Comparison of ENCODE assay signal across 8 cellular contexts in the genomic region with DNA sequence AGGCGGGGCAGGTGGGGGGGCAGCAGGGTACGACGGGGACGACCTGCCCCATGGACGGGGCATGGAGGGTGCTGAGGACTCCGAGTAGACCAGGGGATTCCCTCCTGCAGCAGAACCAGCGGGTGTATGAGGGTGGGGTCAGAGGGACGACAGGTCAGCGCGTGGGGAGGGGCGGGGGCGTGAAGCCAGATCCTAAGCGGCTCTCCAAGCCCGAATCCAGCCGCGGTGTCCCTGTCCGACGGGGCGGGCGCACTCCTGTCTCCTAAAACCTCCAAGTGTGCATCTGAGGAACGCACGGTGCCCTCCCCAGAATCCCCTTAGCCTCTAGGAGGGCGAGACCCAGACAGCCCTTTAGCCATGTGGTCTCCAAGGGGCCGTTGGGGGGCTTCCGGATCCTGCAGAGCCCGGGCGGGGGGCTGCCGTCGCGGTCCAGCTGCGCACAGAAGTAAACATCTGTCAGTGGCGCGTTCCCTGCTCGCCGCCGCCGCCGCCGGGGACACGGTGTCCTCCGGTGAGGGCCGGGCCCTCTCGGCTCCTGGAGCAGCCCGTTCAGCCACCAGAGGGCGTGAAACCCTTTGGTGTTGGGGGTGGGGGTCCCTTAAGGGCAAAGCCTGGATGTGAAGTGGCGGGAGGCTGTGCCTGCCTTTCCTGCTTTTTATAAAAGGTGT. TPM values are rescaled to one million over a fixed set of nuclear protein-coding genes. Genes with fewer than 3 reads are reported as not detected.
DNase-seq lines count a peak whose midpoint lies in the region; ATAC-seq, FAIRE-seq and TF ChIP-seq lines count a peak whose summit lies in the region.

No MANE protein-coding gene starts in this region.

- H3K36me3 Mint-ChIP-seq in activated CD4-positive, alpha-beta T cell treated with anti-CD3 and anti-CD28 coated beads, Interleukin-2, amount 10 ng/mL, durations not matched to agents 7 days and 5 days (ENCODE audit: low read depth) = no peaks in the 10 kb centered on the region

- CTCF ChIA-PET in A673 (lab: Charles Lee) (no interaction called here), H1 (lab: Charles Lee; ENCODE audit: partially characterized antibody) (interaction anchor here (1.0 to 4.5 kb wide), 4 partner anchors 17 to 217 kb away, joined by 3 to 32 read pairs (median 5); no protein-coding TSS in a partner anchor)
- CTCF ChIA-PET in activated CD4-positive, alpha-beta T cell treated with anti-CD3 and anti-CD28 coated beads, Interleukin-2, amount 10 ng/mL, durations not matched to agents 7 days and 5 days (lab: Charles Lee) = no interaction called here

- H3K4me1 ChIP-seq in A673 (ENCODE audit: insufficient read depth, low read length, poor library complexity, severe bottlenecking) (peaks cover 34% of the 10 kb centered on the region), H1 (replicated peaks in 1 of 4; ENCODE audit: control insufficient read depth in 3 of 4, insufficient read depth in 4 of 4, low read length in 3 of 4) (peaks cover 0 to 18% (median 10%) of the 10 kb centered on the region in 4 experiments; a peak in 5 of 7 replicates), upper lobe of right lung (peaks cover 16% of the 10 kb centered on the region)

- TF ChIP-seq CTCF in A673 (conservative IDR thresholded peaks at IDR 0.05; ENCODE audit: low read depth, low read length) = peak; percentile 81
- TF ChIP-seq CTCF in H1 (IDR thresholded peaks at IDR 0.05; ENCODE audit: control extremely low read depth in 1 of 3, insufficient read depth in 1 of 3, low read depth in 1 of 3, low read length in 3 of 3) = peak; percentile 85 to 89 (median 88)
- peak; percentile 62 for TF ChIP-seq CTCF in upper lobe of right lung (IDR thresholded peaks at IDR 0.05)

- no peak overlapping the region for H3K9ac ChIP-seq in H1 (replicated peaks in 1 of 4; ENCODE audit: extremely low read depth in 1 of 4, low read depth in 3 of 4, low read length in 3 of 4)

- no peak overlapping the region for H2BK20ac ChIP-seq in H1 (ENCODE audit: low read length)

- H3K23ac ChIP-seq in H1 (ENCODE audit: insufficient read length) = no peak overlapping the region

- H3K18ac ChIP-seq in H1 (ENCODE audit: extremely low read depth, low read length) = no peak overlapping the region

- H3K4me3 ChIP-seq in A673 (ENCODE audit: low read depth, low read length, poor library complexity, severe bottlenecking) (peak overlapping the region; percentile 47), H1 (ENCODE audit: extremely low read depth in 1 of 4, insufficient read depth in 2 of 4, low read depth in 3 of 4, low read length in 4 of 4) (peak overlapping the region; percentile 31 to 58 (median 34)), upper lobe of right lung (peak overlapping the region; percentile 35)

- peaks cover 37% of the 10 kb centered on the region for H3K27me3 Mint-ChIP-seq in activated CD4-positive, alpha-beta T cell treated with anti-CD3 and anti-CD28 coated beads, Interleukin-2, amount 10 ng/mL, durations not matched to agents 7 days and 5 days

- peak in 1 of 2 experiments; percentile 75; a peak in 1 of 3 replicates for TF ChIP-seq EP300 in H1 (IDR thresholded peaks at IDR 0.05; ENCODE audit: borderline replicate concordance in 1 of 2, low read depth in 2 of 2, low read length in 2 of 2)

- intact Hi-C loops in A673 (cut with micrococcal nuclease; ENCODE audit: unreplicated experiment) = loop anchor here (2.0 kb wide), 2 partner anchors 87 to 217 kb away; no protein-coding TSS in a partner anchor
- intact Hi-C loops in upper lobe of right lung (cut with DNase I) = no loop called here

- no peak overlapping the region for H3K14ac ChIP-seq in H1 (ENCODE audit: insufficient read length)

- peaks cover 4% of the 10 kb centered on the region; the same call in 1 of the 2 replicates for H3K79me1 ChIP-seq in H1 (ENCODE audit: low read depth, low read length)

- TF ChIP-seq POLR2A in GM12891 (IDR thresholded peaks at IDR 0.05; ENCODE audit: low read depth, low read length) (no peak), H1 (IDR thresholded peaks at IDR 0.05; ENCODE audit: control extremely low read depth in 1 of 2, low read depth in 2 of 2, low read length in 2 of 2) (no peak)

- peaks cover 7% of the 10 kb centered on the region for H3K23me2 ChIP-seq in H1 (ENCODE audit: low read depth, low read length)

- no peak overlapping the region for H3K56ac ChIP-seq in H1 (replicated peaks; ENCODE audit: insufficient read length, low read depth, low read length)

- no peak overlapping the region for H3K27ac Mint-ChIP-seq in activated CD4-positive, alpha-beta T cell treated with anti-CD3 and anti-CD28 coated beads, Interleukin-2, amount 10 ng/mL, durations not matched to agents 7 days and 5 days

- 5% methylated on average over 38 of the region's 46 CpGs; no CpG with 5 or more reads in 1 of the 2 experiments for WGBS in H1 (ENCODE audit: extremely low coverage in 1 of 2, insufficient coverage in 1 of 2, insufficient read length in 1 of 2, insufficient replicate concordance in 2 of 2, low coverage in 1 of 2, low lambda C conversion rate in 2 of 2, missing lambda C conversion rate in 1 of 2), 2 experiments

- no peak overlapping the region for H4K5ac ChIP-seq in H1 (ENCODE audit: insufficient read length, low read depth, low read length)

- FAIRE-seq in GM12891 (lab: Jason Lieb, UNC) (no peak), H1 (lab: Jason Lieb, UNC) (no peak)

- no peak overlapping the region for H2BK12ac ChIP-seq in H1 (ENCODE audit: low read depth, low read length)

- peak overlapping the region; percentile 41 for H3K4me3 Mint-ChIP-seq in activated CD4-positive, alpha-beta T cell treated with anti-CD3 and anti-CD28 coated beads, Interleukin-2, amount 10 ng/mL, durations not matched to agents 7 days and 5 days

- H2BK5ac ChIP-seq in H1 (ENCODE audit: low read depth, low read length) = no peak overlapping the region

- no peaks in the 10 kb centered on the region for H3K9me3 ChIP-seq in A673 (ENCODE audit: low read depth, low read length, poor library complexity, severe bottlenecking)
- no peaks in the 10 kb centered on the region for H3K9me3 ChIP-seq in H1 (ENCODE audit: insufficient read depth in 2 of 2, low read depth in 1 of 2, low read length in 1 of 2)
- H3K9me3 ChIP-seq in upper lobe of right lung = no peaks in the 10 kb centered on the region

- no peaks in the 10 kb centered on the region for H3K9me3 Mint-ChIP-seq in activated CD4-positive, alpha-beta T cell treated with anti-CD3 and anti-CD28 coated beads, Interleukin-2, amount 10 ng/mL, durations not matched to agents 7 days and 5 days

- no peak overlapping the region for H3K27ac ChIP-seq in A673 (ENCODE audit: low read depth, low read length, poor library complexity, severe bottlenecking)
- H3K27ac ChIP-seq in H1 (ENCODE audit: low read depth, low read length) = no peak overlapping the region
- no peak overlapping the region for H3K27ac ChIP-seq in upper lobe of right lung

- peaks cover 24% of the 10 kb centered on the region for H3K4me1 Mint-ChIP-seq in activated CD4-positive, alpha-beta T cell treated with anti-CD3 and anti-CD28 coated beads, Interleukin-2, amount 10 ng/mL, durations not matched to agents 7 days and 5 days

- peak; percentile 70 for ATAC-seq in upper lobe of right lung
- ATAC-seq in HG03521 (IDR thresholded peaks at IDR 0.05; ENCODE audit: unreplicated experiment) = no peak

- peak; percentile 69 to 77 for TF ChIP-seq RAD21 in H1 (IDR thresholded peaks at IDR 0.05 in 1 of 2, conservative IDR thresholded peaks at IDR 0.05 in 1 of 2; ENCODE audit: low read depth in 2 of 2, low read length in 2 of 2)

- no peak overlapping the region for H2BK15ac ChIP-seq in H1 (ENCODE audit: low read length)

- no peak overlapping the region for H2AFZ ChIP-seq in H1 (ENCODE audit: low read length)

- peaks cover 0 to 6% of the 10 kb centered on the region in 2 experiments for H4K20me1 ChIP-seq in H1 (replicated peaks in 1 of 2; ENCODE audit: control insufficient read depth in 1 of 2, insufficient read depth in 2 of 2, low read length in 2 of 2)

- no peak overlapping the region for H3K4ac ChIP-seq in H1 (replicated peaks; ENCODE audit: insufficient read length, low read depth, low read length)

- no peaks in the 10 kb centered on the region for H3K27me3 ChIP-seq in A673 (replicated peaks; ENCODE audit: insufficient read depth, low read depth, low read length, poor library complexity)
- H3K27me3 ChIP-seq in H1 (replicated peaks in 1 of 4; ENCODE audit: control insufficient read depth in 3 of 4, extremely low read depth in 1 of 4, insufficient read depth in 3 of 4, low read length in 3 of 4) = peaks cover 2 to 16% (median 8%) of the 10 kb centered on the region in 4 experiments; a peak in 6 of 7 replicates
- peaks cover 24% of the 10 kb centered on the region for H3K27me3 ChIP-seq in upper lobe of right lung

- no peaks in the 10 kb centered on the region; a peak in 1 of 4 replicates for H3K79me2 ChIP-seq in H1 (ENCODE audit: control insufficient read depth in 1 of 2, insufficient read depth in 2 of 2, low read length in 2 of 2)

- DNase-seq in A673 (ENCODE audit: low spot score) (peak; percentile 85), GM12891 (ENCODE audit: insufficient read length, low spot score) (peak; percentile 64), NCI-H2227 treated with DMSO at 0.1 percent for 48 hours (lab: John Stamatoyannopoulos, UW) (peak; percentile 24), H1 (ENCODE audit: low read depth in 1 of 2, low spot score in 2 of 2) (peak in 1 of 2 experiments; percentile 94), mucosa of gallbladder (ENCODE audit: low spot score) (peak; percentile 67), upper lobe of right lung (peak; percentile 90)
- DNase-seq in activated CD4-positive, alpha-beta T cell treated with anti-CD3 and anti-CD28 coated beads, Interleukin-2, amount 10 ng/mL, durations not matched to agents 7 days and 5 days = peak; percentile 59

- H3K36me3 ChIP-seq in A673 (ENCODE audit: insufficient read depth, low read length, poor library complexity, severe bottlenecking) = no peaks in the 10 kb centered on the region
- no peaks in the 10 kb centered on the region for H3K36me3 ChIP-seq in H1 (ENCODE audit: control insufficient read depth in 2 of 4, insufficient read depth in 4 of 4, low read length in 3 of 4)
- no peaks in the 10 kb centered on the region for H3K36me3 ChIP-seq in upper lobe of right lung

- BruUV-seq in A673 (replicated peaks; lab: Mats Ljungman, UMichigan) = no TSS peak

- H2BK120ac ChIP-seq in H1 (replicated peaks; ENCODE audit: low read depth, low read length) = no peak overlapping the region

- peak overlapping the region; percentile 16 for H4K8ac ChIP-seq in H1 (ENCODE audit: extremely low read depth, insufficient read depth, low read length)

- peak overlapping the region; percentile 51 to 69 for H3K4me2 ChIP-seq in H1 (ENCODE audit: insufficient read depth in 1 of 2, low read depth in 2 of 2, low read length in 2 of 2)

- POLR2A ChIA-PET in A673 (lab: Charles Lee; ENCODE audit: low non-redundant PET) (no interaction called here), H1 (lab: Charles Lee; ENCODE audit: partially characterized antibody) (interaction anchor here (1.9 to 3.4 kb wide), 3 partner anchors 23 to 98 kb away, joined by 9 to 35 read pairs (median 10); a partner anchor contains a TSS)
- POLR2A ChIA-PET in activated CD4-positive, alpha-beta T cell treated with anti-CD3 and anti-CD28 coated beads, Interleukin-2, amount 10 ng/mL, durations not matched to agents 7 days and 5 days (lab: Charles Lee) = no interaction called here

- no peak overlapping the region for H2AK5ac ChIP-seq in H1 (ENCODE audit: low read depth, low read length)

- H4K91ac ChIP-seq in H1 (replicated peaks; ENCODE audit: insufficient read length, low read length) = no peak overlapping the region

RNA-seq across cellular contexts. Expression of a gene that starts 0.7 kb away (rescaled TPM):
- total RNA-seq in A673 (2021) = 1.6 and 3.9 TPM in 2 replicates
- 0.08 TPM for polyA plus RNA-seq in GM12891 (2012; ENCODE audit: low read depth, missing spikeins)
- under 1 TPM in 1 of 2 experiments, not detected in 1; 0.37 TPM for total RNA-seq in activated CD4-positive, alpha-beta T cell treated with anti-CD3 and anti-CD28 coated beads, Interleukin-2, amount 10 ng/mL, durations not matched to agents 7 days and 5 days
- total RNA-seq in H1 (2021; fragmentation: NEBNext Ultra II Directional; extraction: Animal tissue kit (Norgen Biotek cat#: 25700)) = 4.6 and 5.3 TPM in 2 replicates
- 3.9 and 5.9 TPM in 2 replicates for polyA plus RNA-seq in H1 (2011; rRNA removed)
- 4.0 TPM for polyA plus RNA-seq in H1 (2011; cell fraction: cytosol; rRNA removed)
- 5.5 TPM for polyA plus RNA-seq in H1 (2011; cell fraction: nucleus; rRNA removed)
- 1.2 to 4.4 TPM (median 4.2 TPM) in 4 replicates for polyA plus RNA-seq in H1 (2012, experiment 1 of 2)
- 2.0 TPM for polyA plus RNA-seq in H1 (2012, experiment 2 of 2)
- 3.0 TPM for polyA plus RNA-seq in H1 (2013, experiment 1 of 2)
- polyA plus RNA-seq in H1 (2013, experiment 2 of 2) = 3.9 TPM
- polyA minus RNA-seq in H1 (2011; rRNA and poly(A)+ RNA removed) = 1.5 and 1.6 TPM in 2 replicates
- polyA minus RNA-seq in H1 (2011; cell fraction: cytosol; rRNA and poly(A)+ RNA removed) = 4.6 TPM
- polyA minus RNA-seq in H1 (2011; cell fraction: nucleus; rRNA and poly(A)+ RNA removed) = 5.3 TPM
- total RNA-seq in mucosa of gallbladder = 6.2 TPM
- total RNA-seq in upper lobe of right lung = 2.1 TPM

RNA-seq across cellular contexts. Expression of a gene that starts 14.6 kb away (rescaled TPM):
- 56.8 and 85.3 TPM in 2 replicates for total RNA-seq in A673 (2021)
- 7.6 TPM for polyA plus RNA-seq in GM12891 (2012; ENCODE audit: low read depth, missing spikeins)
- total RNA-seq in activated CD4-positive, alpha-beta T cell treated with anti-CD3 and anti-CD28 coated beads, Interleukin-2, amount 10 ng/mL, durations not matched to agents 7 days and 5 days = 10 to 100 TPM; 49.9 to 60.8 TPM
- 39.1 and 39.4 TPM in 2 replicates for total RNA-seq in H1 (2021; fragmentation: NEBNext Ultra II Directional; extraction: Animal tissue kit (Norgen Biotek cat#: 25700))
- 37.6 and 45.8 TPM in 2 replicates for polyA plus RNA-seq in H1 (2011; rRNA removed)
- polyA plus RNA-seq in H1 (2011; cell fraction: cytosol; rRNA removed) = 42.4 TPM
- polyA plus RNA-seq in H1 (2011; cell fraction: nucleus; rRNA removed) = 92.4 TPM
- 35.1 to 50.2 TPM (median 40.6 TPM) in 4 replicates for polyA plus RNA-seq in H1 (2012, experiment 1 of 2)
- 36.3 TPM for polyA plus RNA-seq in H1 (2012, experiment 2 of 2)
- 22.4 TPM for polyA plus RNA-seq in H1 (2013, experiment 1 of 2)
- polyA plus RNA-seq in H1 (2013, experiment 2 of 2) = 21.2 TPM
- polyA minus RNA-seq in H1 (2011; rRNA and poly(A)+ RNA removed) = 15.4 and 18.5 TPM in 2 replicates
- polyA minus RNA-seq in H1 (2011; cell fraction: cytosol; rRNA and poly(A)+ RNA removed) = 51.6 TPM
- 35.5 TPM for polyA minus RNA-seq in H1 (2011; cell fraction: nucleus; rRNA and poly(A)+ RNA removed)
- total RNA-seq in mucosa of gallbladder = 37.2 TPM
- 26.8 TPM for total RNA-seq in upper lobe of right lung

RNA-seq across cellular contexts. Expression of a gene that starts 21.1 kb away (rescaled TPM):
- total RNA-seq in A673 (2021) (6.5 and 8.2 TPM in 2 replicates), mucosa of gallbladder (4.1 TPM), upper lobe of right lung (2.0 TPM)
- 1.0 TPM for polyA plus RNA-seq in GM12891 (2012; ENCODE audit: low read depth, missing spikeins)
- 1 to 10 TPM; 5.4 to 6.4 TPM for total RNA-seq in activated CD4-positive, alpha-beta T cell treated with anti-CD3 and anti-CD28 coated beads, Interleukin-2, amount 10 ng/mL, durations not matched to agents 7 days and 5 days
- 2.1 and 3.7 TPM in 2 replicates for total RNA-seq in H1 (2021; fragmentation: NEBNext Ultra II Directional; extraction: Animal tissue kit (Norgen Biotek cat#: 25700))
- polyA plus RNA-seq in H1 (2011; rRNA removed) = 1.9 and 4.1 TPM in 2 replicates
- polyA plus RNA-seq in H1 (2011; cell fraction: cytosol; rRNA removed) = 2.2 TPM
- polyA plus RNA-seq in H1 (2011; cell fraction: nucleus; rRNA removed) = 15.4 TPM
- 1.6 to 3.3 TPM (median 3.0 TPM) in 4 replicates for polyA plus RNA-seq in H1 (2012, experiment 1 of 2)
- 1.4 TPM for polyA plus RNA-seq in H1 (2012, experiment 2 of 2)
- polyA plus RNA-seq in H1 (2013, experiment 1 of 2) = 5.0 TPM
- 4.0 TPM for polyA plus RNA-seq in H1 (2013, experiment 2 of 2)
- polyA minus RNA-seq in H1 (2011; rRNA and poly(A)+ RNA removed) = 0.19 TPM in 1 of 2 replicates, not detected in the other
- polyA minus RNA-seq in H1 (2011; cell fraction: cytosol; rRNA and poly(A)+ RNA removed) = 1.1 TPM
- polyA minus RNA-seq in H1 (2011; cell fraction: nucleus; rRNA and poly(A)+ RNA removed) = 4.5 TPM

RNA-seq across cellular contexts. Expression of a gene that starts 33.9 kb away (rescaled TPM):
- not detected in 2 replicates for total RNA-seq in A673 (2021)
- polyA plus RNA-seq in GM12891 (2012; ENCODE audit: low read depth, missing spikeins) = not detected
- total RNA-seq in activated CD4-positive, alpha-beta T cell treated with anti-CD3 and anti-CD28 coated beads, Interleukin-2, amount 10 ng/mL, durations not matched to agents 7 days and 5 days = not detected
- total RNA-seq in H1 (2021; fragmentation: NEBNext Ultra II Directional; extraction: Animal tissue kit (Norgen Biotek cat#: 25700)) = not detected in 2 replicates
- not detected in 2 replicates for polyA plus RNA-seq in H1 (2011; rRNA removed)
- polyA plus RNA-seq in H1 (2011; cell fraction: cytosol; rRNA removed) = not detected
- not detected for polyA plus RNA-seq in H1 (2011; cell fraction: nucleus; rRNA removed)
- 0.08 TPM in 1 of 4 replicates, not detected in the others for polyA plus RNA-seq in H1 (2012, experiment 1 of 2)
- not detected for polyA plus RNA-seq in H1 (2012, experiment 2 of 2)
- 0.02 TPM for polyA plus RNA-seq in H1 (2013, experiment 1 of 2)
- polyA plus RNA-seq in H1 (2013, experiment 2 of 2) = not detected
- polyA minus RNA-seq in H1 (2011; rRNA and poly(A)+ RNA removed) = not detected in 2 replicates
- polyA minus RNA-seq in H1 (2011; cell fraction: cytosol; rRNA and poly(A)+ RNA removed) = not detected
- not detected for polyA minus RNA-seq in H1 (2011; cell fraction: nucleus; rRNA and poly(A)+ RNA removed)
- 81.2 TPM for total RNA-seq in mucosa of gallbladder
- 2.7 TPM for total RNA-seq in upper lobe of right lung

RNA-seq across cellular contexts. Expression of a gene that starts 45.6 kb away (rescaled TPM):
- not detected in 2 replicates for total RNA-seq in A673 (2021)
- 0.14 TPM for polyA plus RNA-seq in GM12891 (2012; ENCODE audit: low read depth, missing spikeins)
- not detected for total RNA-seq in activated CD4-positive, alpha-beta T cell treated with anti-CD3 and anti-CD28 coated beads, Interleukin-2, amount 10 ng/mL, durations not matched to agents 7 days and 5 days
- 0.40 and 0.63 TPM in 2 replicates for total RNA-seq in H1 (2021; fragmentation: NEBNext Ultra II Directional; extraction: Animal tissue kit (Norgen Biotek cat#: 25700))
- 0.15 and 0.41 TPM in 2 replicates for polyA plus RNA-seq in H1 (2011; rRNA removed)
- polyA plus RNA-seq in H1 (2011; cell fraction: cytosol; rRNA removed) = 0.23 TPM
- 0.17 TPM for polyA plus RNA-seq in H1 (2011; cell fraction: nucleus; rRNA removed)
- 0.12 to 0.35 TPM (median 0.15 TPM) in 4 replicates for polyA plus RNA-seq in H1 (2012, experiment 1 of 2)
- 0.13 TPM for polyA plus RNA-seq in H1 (2012, experiment 2 of 2)
- 0.51 TPM for polyA plus RNA-seq in H1 (2013, experiment 1 of 2)
- 0.42 TPM for polyA plus RNA-seq in H1 (2013, experiment 2 of 2)
- polyA minus RNA-seq in H1 (2011; rRNA and poly(A)+ RNA removed) = 0.49 TPM in 1 of 2 replicates, not detected in the other
- polyA minus RNA-seq in H1 (2011; cell fraction: cytosol; rRNA and poly(A)+ RNA removed) = not detected
- polyA minus RNA-seq in H1 (2011; cell fraction: nucleus; rRNA and poly(A)+ RNA removed) = not detected
- 127 TPM for total RNA-seq in mucosa of gallbladder
- total RNA-seq in upper lobe of right lung = 17.3 TPM
